In genomic region chr19:48258992-48259391, GRCh38 we compare ENCODE assay signal across 9 cellular contexts. TPM values are rescaled to one million over a fixed set of nuclear protein-coding genes. Genes with fewer than 3 reads are reported as not detected.
DNase-seq lines count a peak whose midpoint lies in the region; ATAC-seq and TF ChIP-seq lines count a peak whose summit lies in the region.
"Not testable (repeated sequence)": the region's sequence is repeated elsewhere in the genome, so short reads cannot be mapped to it uniquely, and the experiment has no call there.
"Had no signal": no experiment of that assay in that cellular context is flagged by ENCODE, and none has a peak within 500 bp of the region (broad histone marks: within the 10 kb centered on the region; RNA-seq: fewer than 3 reads in every experiment).

No MANE protein-coding gene starts in this region.

- H3K27ac Mint-ChIP-seq in T-cell, result peak overlapping the region; percentile 97 to 98
- H3K27ac Mint-ChIP-seq in activated CD8-positive, alpha-beta memory T cell treated with anti-CD3 and anti-CD28 coated beads, Interleukin-2, amount 10 ng/mL, durations not matched to agents 7 days and 5 days, result peak overlapping the region; percentile 96
- peak overlapping the region; percentile 96 for H3K27ac Mint-ChIP-seq in activated naive CD8-positive, alpha-beta T cell treated with anti-CD3 and anti-CD28 coated beads for 36 hours

- not testable (repeated sequence) for H3K9me3 ChIP-seq in A673 (ENCODE audit: low read depth, low read length, poor library complexity, severe bottlenecking); DOHH2 (ENCODE audit: control insufficient read depth, insufficient read depth, low read length); MM.1S (replicated peaks; ENCODE audit: insufficient read depth, low read length)

- not testable (repeated sequence) for TF ChIP-seq POLR2A in erythroblast (IDR thresholded peaks at IDR 0.05; ENCODE audit: low read length)

- not testable (repeated sequence) for H3K27me3 Mint-ChIP-seq in T-cell; activated CD8-positive, alpha-beta memory T cell treated with anti-CD3 and anti-CD28 coated beads, Interleukin-2, amount 10 ng/mL, durations not matched to agents 7 days and 5 days; activated naive CD8-positive, alpha-beta T cell treated with anti-CD3 and anti-CD28 coated beads for 36 hours

- CTCF ChIA-PET in A673 (lab: Charles Lee), result interaction anchor here (0.6 to 1.0 kb wide), 2 partner anchors 33 to 69 kb away, joined by 3 read pairs; no protein-coding TSS in a partner anchor
- CTCF ChIA-PET in T-cell (lab: Charles Lee), result interaction anchor here in 1 of 2 donors (2.9 to 3.8 kb wide), 2 partner anchors 9 to 55 kb away, joined by 11 to 19 read pairs; no protein-coding TSS in a partner anchor
- CTCF ChIA-PET in activated CD8-positive, alpha-beta memory T cell treated with anti-CD3 and anti-CD28 coated beads, Interleukin-2, amount 10 ng/mL, durations not matched to agents 7 days and 5 days (lab: Charles Lee), result interaction anchor here (1.1 to 3.0 kb wide), 5 partner anchors 10 to 105 kb away, joined by 3 to 23 read pairs (median 16); partner anchors contain the start of genes SYNGR4 and TMEM143

- H3K4me1 ChIP-seq in A673 (ENCODE audit: insufficient read depth, low read length, poor library complexity, severe bottlenecking), result peaks cover 26% of the 10 kb centered on the region
- H3K4me1 ChIP-seq in DOHH2 (ENCODE audit: control insufficient read depth, low read length), result peaks cover 39% of the 10 kb centered on the region
- not testable (repeated sequence) for H3K4me1 ChIP-seq in MM.1S (ENCODE audit: low read length)

- not testable (repeated sequence) for H3K9me2 ChIP-seq in DOHH2 (replicated peaks; ENCODE audit: control insufficient read depth, low read length); MM.1S (replicated peaks; ENCODE audit: insufficient read depth, low read length)

- peak overlapping the region; percentile 72 for H3K27ac ChIP-seq in A673 (ENCODE audit: low read depth, low read length, poor library complexity, severe bottlenecking)
- H3K27ac ChIP-seq in DOHH2 (ENCODE audit: low read depth, low read length), result peak overlapping the region; percentile 88
- not testable (repeated sequence) for H3K27ac ChIP-seq in MM.1S (ENCODE audit: low read length)

- H3K4me1 Mint-ChIP-seq in T-cell, result peaks cover 44 to 51% (median 45%) of the 10 kb centered on the region in 3 donors
- H3K4me1 Mint-ChIP-seq in activated CD8-positive, alpha-beta memory T cell treated with anti-CD3 and anti-CD28 coated beads, Interleukin-2, amount 10 ng/mL, durations not matched to agents 7 days and 5 days, result peaks cover 48% of the 10 kb centered on the region
- peaks cover 52% of the 10 kb centered on the region for H3K4me1 Mint-ChIP-seq in activated naive CD8-positive, alpha-beta T cell treated with anti-CD3 and anti-CD28 coated beads for 36 hours

- BruUV-seq in A673 (replicated peaks; lab: Mats Ljungman, UMichigan), result not testable (repeated sequence)

- not testable (repeated sequence) for ATAC-seq in T-cell (replicated peaks in 1 of 4); activated CD8-positive, alpha-beta memory T cell treated with anti-CD3 and anti-CD28 coated beads, Interleukin-2, amount 10 ng/mL, durations not matched to agents 7 days and 5 days

- not testable (repeated sequence) for DNase-seq in A673 (ENCODE audit: low spot score); MM.1S; T-cell; activated CD8-positive, alpha-beta memory T cell treated with anti-CD3 and anti-CD28 coated beads, Interleukin-2, amount 10 ng/mL, durations not matched to agents 7 days and 5 days; activated naive CD8-positive, alpha-beta T cell treated with anti-CD3 and anti-CD28 coated beads for 36 hours
- peak; percentile 48 to 56 for DNase-seq in erythroblast (lab: John Stamatoyannopoulos, UW)
- DNase-seq in stimulated activated CD4-positive, alpha-beta T cell treated with anti-CD3 and anti-CD28 coated beads, Interleukin-15, amount 100 ng/mL, for 24 hours, result peak; percentile 16

- H4K20me1 ChIP-seq in DOHH2 (ENCODE audit: control insufficient read depth, insufficient read depth, low read depth, low read length); MM.1S (ENCODE audit: insufficient read depth, low read length): not testable (repeated sequence)

- H3K27me3 ChIP-seq in A673 (replicated peaks; ENCODE audit: insufficient read depth, low read depth, low read length, poor library complexity); DOHH2 (ENCODE audit: control insufficient read depth, low read length); MM.1S (replicated peaks; ENCODE audit: insufficient read depth, low read length): not testable (repeated sequence)

- H3F3A ChIP-seq in DOHH2 (ENCODE audit: control insufficient read depth, insufficient read depth) (peaks cover 22% of the 10 kb centered on the region), MM.1S (ENCODE audit: insufficient read depth, low read length) (peaks cover 16% of the 10 kb centered on the region)

- not testable (repeated sequence) for TF ChIP-seq CTCF in A673 (conservative IDR thresholded peaks at IDR 0.05; ENCODE audit: low read depth, low read length); DOHH2 (IDR thresholded peaks at IDR 0.05; ENCODE audit: low read depth, low read length, poor library complexity, severe bottlenecking); MM.1S (IDR thresholded peaks at IDR 0.05; ENCODE audit: low read length)

- H3K36me3 ChIP-seq in A673 (ENCODE audit: insufficient read depth, low read length, poor library complexity, severe bottlenecking); DOHH2 (ENCODE audit: control insufficient read depth, low read length); MM.1S (replicated peaks; ENCODE audit: insufficient read depth, low read length): not testable (repeated sequence)

- H3K4me3 Mint-ChIP-seq in T-cell, result peak overlapping the region; percentile 6 to 80 (median 77)
- peak overlapping the region; percentile 78 for H3K4me3 Mint-ChIP-seq in activated CD8-positive, alpha-beta memory T cell treated with anti-CD3 and anti-CD28 coated beads, Interleukin-2, amount 10 ng/mL, durations not matched to agents 7 days and 5 days
- peak overlapping the region; percentile 87 for H3K4me3 Mint-ChIP-seq in activated naive CD8-positive, alpha-beta T cell treated with anti-CD3 and anti-CD28 coated beads for 36 hours

- not testable (repeated sequence) for H3K36me3 Mint-ChIP-seq in T-cell; activated CD8-positive, alpha-beta memory T cell treated with anti-CD3 and anti-CD28 coated beads, Interleukin-2, amount 10 ng/mL, durations not matched to agents 7 days and 5 days
- H3K36me3 Mint-ChIP-seq in activated naive CD8-positive, alpha-beta T cell treated with anti-CD3 and anti-CD28 coated beads for 36 hours, result peaks cover 19% of the 10 kb centered on the region

- not testable (repeated sequence) for H2AFZ ChIP-seq in MM.1S (ENCODE audit: low read length)

- H3K9ac ChIP-seq in MM.1S (ENCODE audit: low read length), result not testable (repeated sequence)

- POLR2A ChIA-PET in A673 (lab: Charles Lee; ENCODE audit: low non-redundant PET), result not testable (repeated sequence)
- POLR2A ChIA-PET in T-cell (lab: Charles Lee), result interaction anchor here (0.6 to 1.2 kb wide), 2 partner anchors 56 to 76 kb away, joined by 3 to 13 read pairs; no protein-coding TSS in a partner anchor

- not testable (repeated sequence) for H3K9me3 Mint-ChIP-seq in T-cell; activated CD8-positive, alpha-beta memory T cell treated with anti-CD3 and anti-CD28 coated beads, Interleukin-2, amount 10 ng/mL, durations not matched to agents 7 days and 5 days (ENCODE audit: low read depth); activated naive CD8-positive, alpha-beta T cell treated with anti-CD3 and anti-CD28 coated beads for 36 hours

- peak overlapping the region; percentile 51 for H3K4me3 ChIP-seq in A673 (ENCODE audit: low read depth, low read length, poor library complexity, severe bottlenecking)
- H3K4me3 ChIP-seq in DOHH2 (ENCODE audit: low read length), result peak overlapping the region; percentile 84
- not testable (repeated sequence) for H3K4me3 ChIP-seq in MM.1S (ENCODE audit: low read length)

- intact Hi-C loops in A673 (cut with micrococcal nuclease; ENCODE audit: unreplicated experiment), result not testable (repeated sequence)

- peak overlapping the region; percentile 74 for H3K4me2 ChIP-seq in DOHH2 (ENCODE audit: low read length)
- peak overlapping the region; percentile 86; the same call in 1 of the 2 replicates for H3K4me2 ChIP-seq in MM.1S (ENCODE audit: low read depth, low read length)

- H3K79me2 ChIP-seq in DOHH2 (ENCODE audit: control insufficient read depth, low read length), result peaks cover 43% of the 10 kb centered on the region
- not testable (repeated sequence) for H3K79me2 ChIP-seq in MM.1S (ENCODE audit: low read length)

RNA-seq across cellular contexts. Expression of gene CARD8, which starts 3.3 kb away (rescaled TPM):
- 139 and 151 TPM in 2 replicates for total RNA-seq in A673 (2021)
- total RNA-seq in T-cell, result 100 to 1,000 TPM; 146 to 224 (median 191) TPM
- total RNA-seq in activated CD8-positive, alpha-beta memory T cell treated with anti-CD3 and anti-CD28 coated beads, Interleukin-2, amount 10 ng/mL, durations not matched to agents 7 days and 5 days, result 100 to 1,000 TPM; 182 to 219 TPM
- total RNA-seq in activated naive CD8-positive, alpha-beta T cell treated with anti-CD3 and anti-CD28 coated beads for 36 hours, result 100 to 1,000 TPM; 102 to 103 TPM

RNA-seq across cellular contexts. Expression of gene ZNF114, which starts 10.9 kb away (rescaled TPM):
- total RNA-seq in A673 (2021) (9.5 and 11.7 TPM in 2 replicates), T-cell (under 1 TPM in 2 of 5 donors, not detected in 3; 0.20 to 0.41 TPM)
- total RNA-seq in activated CD8-positive, alpha-beta memory T cell treated with anti-CD3 and anti-CD28 coated beads, Interleukin-2, amount 10 ng/mL, durations not matched to agents 7 days and 5 days, result under 1 TPM; 0.26 to 0.68 TPM
- total RNA-seq in activated naive CD8-positive, alpha-beta T cell treated with anti-CD3 and anti-CD28 coated beads for 36 hours, result under 1 TPM; 0.44 to 0.60 TPM
- total RNA-seq: ascending aorta had no signal
